8 cellular contexts compared by ENCODE assay signal in the genomic region with DNA sequence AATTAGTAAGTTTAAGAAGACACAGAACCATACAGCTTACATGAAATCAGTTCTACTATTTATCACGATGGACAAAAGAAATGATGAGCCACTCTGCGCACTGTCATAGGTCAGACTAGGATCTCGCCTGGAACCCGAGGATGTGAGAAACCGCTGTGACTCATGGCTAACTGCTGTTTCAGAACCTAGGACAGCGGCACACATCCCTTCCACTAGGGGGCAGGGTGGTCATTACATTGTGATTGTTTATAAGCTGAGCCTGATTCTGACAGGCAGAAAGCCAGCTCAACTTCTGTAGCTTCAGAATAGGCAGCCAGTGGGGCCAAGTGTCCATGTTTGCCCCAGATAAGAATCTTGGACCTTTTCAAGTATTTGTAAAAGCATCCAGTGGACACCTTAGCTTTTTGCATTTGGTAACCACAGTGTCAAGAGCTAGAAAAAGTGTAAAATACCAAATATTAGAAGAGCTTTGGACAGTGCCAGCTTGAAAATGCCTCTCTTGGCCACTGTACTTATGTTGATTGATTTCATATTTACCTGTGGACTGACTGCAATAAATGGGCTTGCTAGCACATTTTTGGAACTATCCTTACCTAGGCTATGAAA.
DNase-seq lines count a peak whose midpoint lies in the region; ATAC-seq and TF ChIP-seq lines count a peak whose summit lies in the region.

No MANE protein-coding gene starts in this region.

- TF ChIP-seq POLR2A in HCT116 (IDR thresholded peaks at IDR 0.05; ENCODE audit: borderline replicate concordance, extremely low read depth, insufficient read depth, insufficient read length) (no peak), prostate gland (IDR thresholded peaks at IDR 0.05) (no peak)

- peak; percentile 62 for DNase-seq in HCT116 (ENCODE audit: low read depth, low spot score)
- DNase-seq in MG63, result peak; percentile 49
- DNase-seq in SK-N-DZ (ENCODE audit: low spot score), result peak; percentile 77
- DNase-seq in activated naive CD4-positive, alpha-beta T cell treated with anti-CD3 and anti-CD28 coated beads, Interleukin-2, amount 50 U/mL, for 16 hours, result peak; percentile 75
- DNase-seq in Right ventricle myocardium inferior (ENCODE audit: missing footprints), result no peak
- peak; percentile 74 for DNase-seq in prostate gland (ENCODE audit: low spot score)
- peak; percentile 77 to 88 for DNase-seq in aorta

- no peak overlapping the region for H3K4me3 ChIP-seq in HCT116 (replicated peaks in 1 of 2; ENCODE audit: low read depth in 1 of 2, low read length in 2 of 2)
- H3K4me3 ChIP-seq in MG63, result no peak overlapping the region
- H3K4me3 ChIP-seq in prostate gland, result no peak overlapping the region
- no peak overlapping the region for H3K4me3 ChIP-seq in aorta (ENCODE audit: low read length in 2 of 2)

- POLR2A ChIA-PET in HCT116 (lab: Charles Lee), result no interaction called here

- TF ChIP-seq CTCF in GM12872 (IDR thresholded peaks at IDR 0.05; ENCODE audit: insufficient read depth, low read depth, low read length) (peak; percentile 97), HCT116 (IDR thresholded peaks at IDR 0.05 in 2 of 3, conservative IDR thresholded peaks at IDR 0.05 in 1 of 3; ENCODE audit: borderline replicate concordance in 1 of 3, insufficient read depth in 1 of 3, low read depth in 2 of 3, low read length in 2 of 3) (peak; percentile 72 to 94 (median 89)), prostate gland (IDR thresholded peaks at IDR 0.05) (peak; percentile 49 to 89 (median 78))

- ATAC-seq in HCT116 (peak; percentile 93), Right ventricle myocardium inferior (peak; percentile 63), aorta (ENCODE audit: low FRiP score) (peak; percentile 83)

- H4K20me1 ChIP-seq in HCT116 (ENCODE audit: insufficient read depth), result no peaks in the 10 kb centered on the region

- no peaks in the 10 kb centered on the region for H3K4me1 ChIP-seq in HCT116 (ENCODE audit: control insufficient read depth in 1 of 2, insufficient read depth in 2 of 2, low read length in 2 of 2)
- no peaks in the 10 kb centered on the region for H3K4me1 ChIP-seq in prostate gland (replicated peaks)
- no peaks in the 10 kb centered on the region for H3K4me1 ChIP-seq in aorta (ENCODE audit: control insufficient read depth in 1 of 2, insufficient read depth in 2 of 2, low read length in 2 of 2)

- no TSS peak for BruUV-seq in HCT116 (replicated peaks; lab: Mats Ljungman, UMichigan)

- no peaks in the 10 kb centered on the region for H3K27me3 ChIP-seq in HCT116 (ENCODE audit: insufficient read depth, low read length)
- H3K27me3 ChIP-seq in MG63, result no peaks in the 10 kb centered on the region
- no peaks in the 10 kb centered on the region for H3K27me3 ChIP-seq in prostate gland (replicated peaks; ENCODE audit: insufficient read depth)
- H3K27me3 ChIP-seq in aorta (ENCODE audit: control insufficient read depth in 1 of 2, insufficient read depth in 2 of 2, low read length in 1 of 2), result no peaks in the 10 kb centered on the region

- no peaks in the 10 kb centered on the region for H3K79me2 ChIP-seq in HCT116 (ENCODE audit: insufficient read depth, low read length)

- CTCF ChIA-PET in HCT116 (lab: Charles Lee), result interaction anchor here (0.6 to 2.2 kb wide), 21 partner anchors 9 to 1857 kb away, joined by 3 to 22 read pairs (median 4); no protein-coding TSS in a partner anchor

- no peak overlapping the region for H3K27ac ChIP-seq in HCT116 (ENCODE audit: low read depth, low read length)
- H3K27ac ChIP-seq in prostate gland, result no peak overlapping the region
- no peak overlapping the region for H3K27ac ChIP-seq in aorta (ENCODE audit: low read depth in 1 of 2, low read length in 2 of 2)

- no peak overlapping the region for H2AFZ ChIP-seq in HCT116 (ENCODE audit: low read depth, low read length, poor library complexity, severe bottlenecking)

- no peak overlapping the region for H3K4me2 ChIP-seq in HCT116 (ENCODE audit: low read length)

- H3K9me2 ChIP-seq in HCT116 (ENCODE audit: insufficient read depth), result no peaks in the 10 kb centered on the region

- 5% methylated on average over 6 of the region's 6 CpGs for WGBS in prostate gland
- 6% methylated on average over 6 of the region's 6 CpGs for WGBS in aorta, 2 donors

- peak; percentile 72 for TF ChIP-seq RAD21 in HCT116 (IDR thresholded peaks at IDR 0.05; ENCODE audit: low read depth)

- H3K36me3 ChIP-seq in HCT116 (ENCODE audit: control insufficient read depth in 1 of 2, insufficient read depth in 2 of 2, low read length in 2 of 2) (no peaks in the 10 kb centered on the region), MG63 (no peaks in the 10 kb centered on the region), prostate gland (no peaks in the 10 kb centered on the region), aorta (ENCODE audit: control insufficient read depth in 1 of 2, insufficient read depth in 2 of 2, low read length in 1 of 2) (no peaks in the 10 kb centered on the region)

- H3K9me3 ChIP-seq in HCT116 (ENCODE audit: control insufficient read depth in 1 of 2, insufficient read depth in 1 of 2, low read depth in 1 of 2, low read length in 2 of 2), result no peaks in the 10 kb centered on the region
- H3K9me3 ChIP-seq in MG63, result no peaks in the 10 kb centered on the region
- H3K9me3 ChIP-seq in prostate gland, result no peaks in the 10 kb centered on the region
- H3K9me3 ChIP-seq in aorta (ENCODE audit: control insufficient read depth, low read length), result no peaks in the 10 kb centered on the region

- RAD21 ChIA-PET in HCT116 (lab: Charles Lee; ENCODE audit: low non-redundant PET in 1 of 2, low total read pairs in 2 of 2, uncharacterized antibody in 2 of 2, unreplicated experiment in 2 of 2), result interaction anchor here in 1 of 2 experiments (0.5 to 0.7 kb wide), 2 partner anchors 254 to 680 kb away, joined by 3 read pairs; no protein-coding TSS in a partner anchor

- no peak overlapping the region for H3K9ac ChIP-seq in HCT116 (ENCODE audit: low read length)

- intact Hi-C loops in HCT116 (cut with micrococcal nuclease), result loop anchor here (2.0 to 5.0 kb wide), 6 partner anchors 141 to 1858 kb away; no protein-coding TSS in a partner anchor
- intact Hi-C loops in Right ventricle myocardium inferior (cut with DNase I), result loop anchor here (5.0 to 10.0 kb wide), 2 partner anchors 139 to 1763 kb away; no protein-coding TSS in a partner anchor
- intact Hi-C loops in prostate gland (cut with DNase I), result loop anchor here (5.0 kb wide), 1 partner anchor 1763 kb away; no protein-coding TSS in a partner anchor
- intact Hi-C loops in aorta (cut with DNase I), result loop anchor here (5.0 to 10.0 kb wide), 3 partner anchors 491 to 1778 kb away; no protein-coding TSS in a partner anchor

TF ChIP-seq in HCT116, 20 proteins besides CTCF, POLR2A, EP300 and RAD21:
- TF ChIP-seq POLR2AphosphoS5 (IDR thresholded peaks at IDR 0.05; ENCODE audit: low read depth, low read length), result no peak
- no peak for TF ChIP-seq ELF1 (IDR thresholded peaks at IDR 0.05; ENCODE audit: borderline replicate concordance, low read depth)
- 0 out of 2 replicates have a peak, but pooled peaks have one; percentile 23 for TF ChIP-seq FOSL1 (IDR thresholded peaks at IDR 0.05; ENCODE audit: low read depth)
- TF ChIP-seq, protein P1, sequence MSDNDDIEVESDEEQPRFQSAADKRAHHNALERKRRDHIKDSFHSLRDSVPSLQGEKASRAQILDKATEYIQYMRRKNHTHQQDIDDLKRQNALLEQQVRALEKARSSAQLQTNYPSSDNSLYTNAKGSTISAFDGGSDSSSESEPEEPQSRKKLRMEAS (IDR thresholded peaks at IDR 0.05), result peak; percentile 39
- TF ChIP-seq EGR1 (IDR thresholded peaks at IDR 0.05; ENCODE audit: low read depth), result no peak
- TF ChIP-seq TCF7L2 (IDR thresholded peaks at IDR 0.05; ENCODE audit: borderline replicate concordance, extremely low read depth, insufficient read depth, insufficient read length), result peak; percentile 57
- TF ChIP-seq CBX3 (IDR thresholded peaks at IDR 0.05; ENCODE audit: low read depth), result peak; percentile 93
- no peak for TF ChIP-seq SP1 (IDR thresholded peaks at IDR 0.05; ENCODE audit: low read depth)
- TF ChIP-seq, protein P2, sequence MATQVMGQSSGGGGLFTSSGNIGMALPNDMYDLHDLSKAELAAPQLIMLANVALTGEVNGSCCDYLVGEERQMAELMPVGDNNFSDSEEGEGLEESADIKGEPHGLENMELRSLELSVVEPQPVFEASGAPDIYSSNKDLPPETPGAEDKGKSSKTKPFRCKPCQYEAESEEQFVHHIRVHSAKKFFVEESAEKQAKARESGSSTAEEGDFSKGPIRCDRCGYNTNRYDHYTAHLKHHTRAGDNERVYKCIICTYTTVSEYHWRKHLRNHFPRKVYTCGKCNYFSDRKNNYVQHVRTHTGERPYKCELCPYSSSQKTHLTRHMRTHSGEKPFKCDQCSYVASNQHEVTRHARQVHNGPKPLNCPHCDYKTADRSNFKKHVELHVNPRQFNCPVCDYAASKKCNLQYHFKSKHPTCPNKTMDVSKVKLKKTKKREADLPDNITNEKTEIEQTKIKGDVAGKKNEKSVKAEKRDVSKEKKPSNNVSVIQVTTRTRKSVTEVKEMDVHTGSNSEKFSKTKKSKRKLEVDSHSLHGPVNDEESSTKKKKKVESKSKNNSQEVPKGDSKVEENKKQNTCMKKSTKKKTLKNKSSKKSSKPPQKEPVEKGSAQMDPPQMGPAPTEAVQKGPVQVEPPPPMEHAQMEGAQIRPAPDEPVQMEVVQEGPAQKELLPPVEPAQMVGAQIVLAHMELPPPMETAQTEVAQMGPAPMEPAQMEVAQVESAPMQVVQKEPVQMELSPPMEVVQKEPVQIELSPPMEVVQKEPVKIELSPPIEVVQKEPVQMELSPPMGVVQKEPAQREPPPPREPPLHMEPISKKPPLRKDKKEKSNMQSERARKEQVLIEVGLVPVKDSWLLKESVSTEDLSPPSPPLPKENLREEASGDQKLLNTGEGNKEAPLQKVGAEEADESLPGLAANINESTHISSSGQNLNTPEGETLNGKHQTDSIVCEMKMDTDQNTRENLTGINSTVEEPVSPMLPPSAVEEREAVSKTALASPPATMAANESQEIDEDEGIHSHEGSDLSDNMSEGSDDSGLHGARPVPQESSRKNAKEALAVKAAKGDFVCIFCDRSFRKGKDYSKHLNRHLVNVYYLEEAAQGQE (IDR thresholded peaks at IDR 0.05; ENCODE audit: low read depth), result peak; percentile 100
